Comparison of ENCODE assay signal across 18 cellular contexts in genomic region chr9:89247431-89248370, GRCh38.
DNase-seq lines count a peak whose midpoint lies in the region; ATAC-seq and TF ChIP-seq lines count a peak whose summit lies in the region.
"Had no signal": no experiment of that assay in that cellular context is flagged by ENCODE, and none has a peak within 500 bp of the region (broad histone marks: within the 10 kb centered on the region; RNA-seq: fewer than 3 reads in every experiment).

No MANE protein-coding gene starts in this region.

- TF ChIP-seq CTCF in cardiac fibroblast (IDR thresholded peaks at IDR 0.05; ENCODE audit: low read depth, low read length): no peak

- peaks cover 13% of the 10 kb centered on the region for H3K4me1 ChIP-seq in HUES48 (ENCODE audit: control insufficient read depth, insufficient read depth, low read length)
- H3K4me1 ChIP-seq: pancreas had no signal

- H3K4me3 ChIP-seq in HUES48 (ENCODE audit: low read depth, low read length) (no peak overlapping the region), cardiac fibroblast (replicated peaks in 1 of 2; ENCODE audit: low read depth in 2 of 2, low read length in 2 of 2) (no peak overlapping the region)
- H3K4me3 ChIP-seq: GM12878, pancreas, tibial artery had no signal

- ATAC-seq in GM19452 (IDR thresholded peaks at IDR 0.05; ENCODE audit: unreplicated experiment): no peak
- no peak for ATAC-seq in stimulated activated effector memory CD8-positive, alpha-beta T cell treated with anti-CD3 and anti-CD28 coated beads, Interleukin-12 subunit alpha, Interleukin-12 subunit beta, amount 100 ng/mL, for 72 hours
- no peak for ATAC-seq in left ventricle myocardium superior
- ATAC-seq: GM12878, pancreas, SK-N-SH treated with all-trans-retinoic acid at 6 μM for 48 hours had no signal

- DNase-seq in cardiac fibroblast (ENCODE audit: low read depth in 2 of 2) (peak; percentile 17 to 56), iPS-NIHi11 (ENCODE audit: low spot score) (peak; percentile 57), renal cortical epithelial cell (ENCODE audit: low read depth) (peak; percentile 71), left ventricle myocardium superior (no peak)
- DNase-seq in stimulated activated effector memory CD8-positive, alpha-beta T cell treated with anti-CD3 and anti-CD28 coated beads, Interleukin-12 subunit alpha, Interleukin-12 subunit beta, amount 100 ng/mL, for 72 hours (ENCODE audit: low spot score in 2 of 2): no peak
- DNase-seq: activated CD8-positive, alpha-beta memory T cell treated with anti-CD3 and anti-CD28 coated beads for 24 hours; activated gamma-delta T cell treated with Interleukin-2 at 50 U/mL for 16 hours; BE2C; DND-41; NCI-H1048; pancreas; tibial artery had no signal

- no peak overlapping the region for H3K9ac ChIP-seq in HUES48 (ENCODE audit: low read depth, low read length)

- intact Hi-C loops in left ventricle myocardium superior (cut with micrococcal nuclease): no loop called here

- H3K27ac ChIP-seq in HUES48 (ENCODE audit: low read depth, low read length): peak overlapping the region; percentile 78
- H3K27ac ChIP-seq: pancreas, tibial artery had no signal

- no peaks in the 10 kb centered on the region for H3K36me3 Mint-ChIP-seq in stimulated activated effector memory CD8-positive, alpha-beta T cell treated with anti-CD3 and anti-CD28 coated beads, Interleukin-12 subunit alpha, Interleukin-12 subunit beta, amount 100 ng/mL, for 72 hours
- H3K36me3 Mint-ChIP-seq: brain had no signal

- no peaks in the 10 kb centered on the region for H3K9me3 ChIP-seq in HUES48 (ENCODE audit: control insufficient read depth, insufficient read depth, low read length)
- H3K9me3 ChIP-seq: pancreas, tibial artery had no signal

- no peak overlapping the region for H3K4me3 Mint-ChIP-seq in stimulated activated effector memory CD8-positive, alpha-beta T cell treated with anti-CD3 and anti-CD28 coated beads, Interleukin-12 subunit alpha, Interleukin-12 subunit beta, amount 100 ng/mL, for 72 hours
- H3K4me3 Mint-ChIP-seq: brain, memory B cell had no signal

- H3K36me3 ChIP-seq in HUES48 (ENCODE audit: control insufficient read depth, insufficient read depth, low read length): no peaks in the 10 kb centered on the region
- H3K36me3 ChIP-seq: BE2C, pancreas, tibial artery had no signal

- no peaks in the 10 kb centered on the region for H3K4me1 Mint-ChIP-seq in stimulated activated effector memory CD8-positive, alpha-beta T cell treated with anti-CD3 and anti-CD28 coated beads, Interleukin-12 subunit alpha, Interleukin-12 subunit beta, amount 100 ng/mL, for 72 hours
- H3K4me1 Mint-ChIP-seq: memory B cell had no signal

- no peaks in the 10 kb centered on the region for H3K9me3 Mint-ChIP-seq in stimulated activated effector memory CD8-positive, alpha-beta T cell treated with anti-CD3 and anti-CD28 coated beads, Interleukin-12 subunit alpha, Interleukin-12 subunit beta, amount 100 ng/mL, for 72 hours
- H3K9me3 Mint-ChIP-seq: brain had no signal

- H3K27me3 ChIP-seq in HUES48 (ENCODE audit: control insufficient read depth, insufficient read depth, low read length): no peaks in the 10 kb centered on the region
- H3K27me3 ChIP-seq: BE2C, pancreas, tibial artery had no signal

- no peak overlapping the region for H3K27ac Mint-ChIP-seq in stimulated activated effector memory CD8-positive, alpha-beta T cell treated with anti-CD3 and anti-CD28 coated beads, Interleukin-12 subunit alpha, Interleukin-12 subunit beta, amount 100 ng/mL, for 72 hours
- H3K27ac Mint-ChIP-seq: memory B cell had no signal

Comparison
In these comparisons a context has a peak if more than half of its experiments do, and no peak if none do; other contexts are left out.
1. DNase-seq: peak in cardiac fibroblast (2 of 2), iPS-NIHi11 (single experiment) and renal cortical epithelial cell (single experiment); none in stimulated activated effector memory CD8-positive, alpha-beta T cell treated with anti-CD3 and anti-CD28 coated beads, Interleukin-12 subunit alpha, Interleukin-12 subunit beta, amount 100 ng/mL, for 72 hours (0 of 2) and left ventricle myocardium superior (single experiment).